In the genomic region with DNA sequence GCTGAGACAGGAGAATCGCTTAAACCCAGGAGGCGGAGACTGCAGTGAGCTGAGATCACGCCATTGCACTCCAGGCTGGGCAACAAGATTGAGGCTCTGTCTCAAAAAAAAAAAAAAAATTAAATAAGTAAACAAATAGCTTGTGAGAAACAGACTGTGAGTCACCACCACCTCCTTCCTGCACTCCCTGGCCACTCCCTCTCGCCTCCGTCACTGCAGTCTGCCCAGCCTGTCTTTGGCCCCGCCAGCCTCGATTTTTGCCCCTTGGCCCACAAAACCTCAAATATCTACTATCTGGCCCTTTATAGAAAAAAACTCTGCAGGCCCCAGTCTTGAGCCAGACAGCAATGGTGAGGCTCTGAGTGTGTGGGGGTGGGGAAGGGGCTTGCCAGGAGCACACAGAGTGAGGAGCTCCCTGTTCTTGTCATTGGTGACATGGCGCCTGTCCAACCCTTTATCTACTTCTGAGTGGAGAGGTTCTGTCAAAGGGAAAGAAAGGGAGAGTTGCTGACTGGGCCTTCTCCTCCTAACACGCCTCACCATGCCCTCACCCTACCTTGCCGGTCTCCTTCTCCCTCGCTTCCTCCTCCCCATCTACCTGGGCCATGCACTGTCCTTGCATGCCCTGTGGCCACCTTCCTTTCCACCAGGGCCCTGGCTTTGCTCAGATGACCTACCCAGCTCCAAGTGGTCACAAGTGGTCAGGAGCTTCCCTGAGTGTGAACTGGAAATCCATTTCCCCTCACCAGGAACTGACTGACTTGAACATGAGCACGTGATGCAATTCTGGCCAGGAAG, we compare ENCODE assay signal across 9 cellular contexts. TPM values are rescaled to one million over a fixed set of nuclear protein-coding genes. Genes with fewer than 3 reads are reported as not detected.
A peak's percentile ranks its signal among the peaks of the same experiment; 100 is the strongest.
DNase-seq lines count a peak whose midpoint lies in the region; ATAC-seq and TF ChIP-seq lines count a peak whose summit lies in the region.
"Had no signal": no experiment of that assay in that cellular context is flagged by ENCODE, and none has a peak within 500 bp of the region (broad histone marks: within the 10 kb centered on the region; RNA-seq: fewer than 3 reads in every experiment).

No MANE protein-coding gene starts in this region.

- H3K27ac Mint-ChIP-seq in effector memory CD8-positive, alpha-beta T cell: peak overlapping the region; percentile 90 to 95
- H3K27ac Mint-ChIP-seq: stimulated activated naive CD8-positive, alpha-beta T cell treated with anti-CD3 and anti-CD28 coated beads, Interleukin-15, Interleukin-2, amounts not matched to agents 100 ng/mL and 50 ng/mL, for 24 hours had no signal

- H3K27me3 Mint-ChIP-seq in effector memory CD8-positive, alpha-beta T cell: peaks cover 9 to 10% of the 10 kb centered on the region in 2 donors

- H3K36me3 Mint-ChIP-seq in effector memory CD8-positive, alpha-beta T cell (ENCODE audit: insufficient read depth): peaks cover 3% of the 10 kb centered on the region

- peaks cover 0 to 8% of the 10 kb centered on the region in 2 donors for H3K4me1 ChIP-seq in muscle layer of duodenum (ENCODE audit: control insufficient read depth in 1 of 2, insufficient read depth in 2 of 2, low read length in 2 of 2)

- peak; percentile 95 for ATAC-seq in effector memory CD8-positive, alpha-beta T cell (replicated peaks)
- no peak for ATAC-seq in GM18511 (IDR thresholded peaks at IDR 0.05; ENCODE audit: unreplicated experiment)

- DNase-seq in EH (ENCODE audit: low read depth) (peak; percentile 94), NCI-H2171 treated with DMSO at 0.1 percent for 48 hours (lab: John Stamatoyannopoulos, UW) (no peak), NCI-H510A treated with DMSO at 0.1 percent for 48 hours (lab: John Stamatoyannopoulos, UW) (no peak), NCI-H526 (lab: John Stamatoyannopoulos, UW) (no peak)
- DNase-seq in effector memory CD8-positive, alpha-beta T cell: peak; percentile 43 to 51 (median 47)

- H3K27ac ChIP-seq in muscle layer of duodenum (ENCODE audit: low read length): peak overlapping the region; percentile 69

- no peaks in the 10 kb centered on the region for H3K9me3 ChIP-seq in muscle layer of duodenum (ENCODE audit: control insufficient read depth in 1 of 2, low read length in 2 of 2)

- no peak overlapping the region for H3K4me3 ChIP-seq in muscle layer of duodenum (ENCODE audit: low read depth in 1 of 2, low read length in 2 of 2)

- peaks cover 2% of the 10 kb centered on the region in 2 donors for H3K36me3 ChIP-seq in muscle layer of duodenum (ENCODE audit: control insufficient read depth in 1 of 2, insufficient read depth in 2 of 2, low read length in 2 of 2)

- peak overlapping the region; percentile 49 to 59 for H3K4me3 Mint-ChIP-seq in effector memory CD8-positive, alpha-beta T cell
- H3K4me3 Mint-ChIP-seq: stimulated activated naive CD8-positive, alpha-beta T cell treated with anti-CD3 and anti-CD28 coated beads, Interleukin-15, Interleukin-2, amounts not matched to agents 100 ng/mL and 50 ng/mL, for 24 hours had no signal

- H3K9me3 Mint-ChIP-seq in effector memory CD8-positive, alpha-beta T cell: peaks cover 0 to 3% of the 10 kb centered on the region in 2 donors

- peaks cover 8 to 10% of the 10 kb centered on the region in 2 donors for H3K4me1 Mint-ChIP-seq in effector memory CD8-positive, alpha-beta T cell (ENCODE audit: low read depth in 2 of 2)

- no peaks in the 10 kb centered on the region for H3K27me3 ChIP-seq in muscle layer of duodenum (ENCODE audit: low read depth, low read length)

TF ChIP-seq in PFSK-1, 5 proteins besides CTCF, POLR2A, EP300 and RAD21:
- peak; percentile 59 for TF ChIP-seq FOXP2 (optimal IDR thresholded peaks at IDR 0.05; ENCODE audit: borderline replicate concordance, extremely low read depth, extremely low read length, insufficient read depth)
- TF ChIP-seq SIN3A (IDR thresholded peaks at IDR 0.05; ENCODE audit: borderline replicate concordance, insufficient read depth, low read length): no peak

RNA-seq across cellular contexts. Expression of gene LGMN, which starts 22.1 kb away (rescaled TPM):
- polyA plus RNA-seq in PFSK-1 (2012; ENCODE audit: insufficient read length, low read depth): 61.3 TPM

Comparison
In these comparisons a context has a peak if more than half of its experiments do, and no peak if none do; other contexts are left out.
1. DNase-seq: peak in EH (single experiment) and effector memory CD8-positive, alpha-beta T cell (3 of 3); none in NCI-H2171 treated with DMSO at 0.1 percent for 48 hours (single experiment), NCI-H510A treated with DMSO at 0.1 percent for 48 hours (single experiment) and NCI-H526 (0 of 2).